ENCODE assay signal across 8 cellular contexts in genomic region chr10:21034241-21034640, GRCh38.
"Had no signal": no experiment of that assay in that cellular context is flagged by ENCODE, and none has a peak within 500 bp of the region (broad histone marks: within the 10 kb centered on the region; RNA-seq: fewer than 3 reads in every experiment).

No MANE protein-coding gene starts in this region.

- ATAC-seq: GM12878 had no signal

- DNase-seq: GDM1, GF-D8 had no signal

- H3K4me3 ChIP-seq: GM12878 had no signal

- FAIRE-seq: G401.6, GM12878, GM12891, GM12892, GM18507, GM19239 had no signal
